In the genomic region with DNA sequence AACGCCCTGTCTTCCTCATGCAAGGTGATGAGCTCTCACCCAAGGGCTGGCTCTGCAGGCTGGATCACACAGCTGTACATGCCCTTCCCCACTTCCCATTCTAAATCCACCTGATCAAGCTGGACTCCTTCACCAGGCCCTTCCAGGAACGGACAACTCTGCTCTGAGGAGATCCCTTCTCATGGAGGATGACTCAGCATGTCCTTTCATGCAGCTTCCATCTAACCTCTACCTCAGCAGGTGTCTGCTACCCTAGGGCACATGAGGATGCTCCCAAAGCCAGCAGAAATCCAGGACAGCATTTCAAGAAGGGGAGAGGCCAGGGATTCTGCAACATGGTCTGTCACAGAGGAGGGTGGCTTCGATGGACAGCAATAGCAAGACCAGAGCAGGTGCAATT, we compare ENCODE assay signal across 1 cellular context.
TF ChIP-seq lines count a peak whose summit lies in the region.

No MANE protein-coding gene starts in this region.

TF ChIP-seq in A549, 52 proteins besides CTCF, POLR2A, EP300 and RAD21 (continued from another document):
- TF ChIP-seq, protein P1, sequence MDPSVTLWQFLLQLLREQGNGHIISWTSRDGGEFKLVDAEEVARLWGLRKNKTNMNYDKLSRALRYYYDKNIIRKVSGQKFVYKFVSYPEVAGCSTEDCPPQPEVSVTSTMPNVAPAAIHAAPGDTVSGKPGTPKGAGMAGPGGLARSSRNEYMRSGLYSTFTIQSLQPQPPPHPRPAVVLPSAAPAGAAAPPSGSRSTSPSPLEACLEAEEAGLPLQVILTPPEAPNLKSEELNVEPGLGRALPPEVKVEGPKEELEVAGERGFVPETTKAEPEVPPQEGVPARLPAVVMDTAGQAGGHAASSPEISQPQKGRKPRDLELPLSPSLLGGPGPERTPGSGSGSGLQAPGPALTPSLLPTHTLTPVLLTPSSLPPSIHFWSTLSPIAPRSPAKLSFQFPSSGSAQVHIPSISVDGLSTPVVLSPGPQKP (IDR thresholded peaks at IDR 0.05; ENCODE audit: low read depth, low read length): no peak
- no peak for TF ChIP-seq HEYL (CRISPR knock-in tag; IDR thresholded peaks at IDR 0.05)
TF ChIP-seq in A549: peak in this region for 2.
